ENCODE assay signal across 8 cellular contexts in genomic region chrX:74923942-74924448, GRCh38. TPM values are rescaled to one million over a fixed set of nuclear protein-coding genes. Genes with fewer than 3 reads are reported as not detected.
DNase-seq lines count a peak whose midpoint lies in the region; ATAC-seq, FAIRE-seq and TF ChIP-seq lines count a peak whose summit lies in the region.

No MANE protein-coding gene starts in this region.

- no peaks in the 10 kb centered on the region for H3K36me3 ChIP-seq in SK-N-SH (replicated peaks in 1 of 2; ENCODE audit: control insufficient read depth in 1 of 2, insufficient read depth in 2 of 2, low read length in 1 of 2)
- no peaks in the 10 kb centered on the region for H3K36me3 ChIP-seq in kidney (ENCODE audit: control insufficient read depth in 1 of 2, insufficient read depth in 2 of 2, low read length in 2 of 2)
- H3K36me3 ChIP-seq in Caco-2 (ENCODE audit: control insufficient read depth, insufficient read depth, low read length): no peaks in the 10 kb centered on the region

- H3K4me1 ChIP-seq in SK-N-SH (ENCODE audit: control insufficient read depth in 1 of 2, insufficient read depth in 2 of 2, low read depth in 1 of 2, low read length in 1 of 2): no peaks in the 10 kb centered on the region; a peak in 1 of 4 replicates
- no peaks in the 10 kb centered on the region for H3K4me1 ChIP-seq in kidney (ENCODE audit: control insufficient read depth in 1 of 2, insufficient read depth in 1 of 2, low read depth in 1 of 2, low read length in 2 of 2)
- no peaks in the 10 kb centered on the region for H3K4me1 ChIP-seq in Caco-2

- H3K4me2 ChIP-seq in SK-N-SH: no peak overlapping the region

- H3K9me3 Mint-ChIP-seq in activated naive CD4-positive, alpha-beta T cell treated with anti-CD3 and anti-CD28 coated beads for 36 hours: no peaks in the 10 kb centered on the region
- no peaks in the 10 kb centered on the region for H3K9me3 Mint-ChIP-seq in Caco-2 (ENCODE audit: unreplicated experiment)

- H3K4me3 ChIP-seq in SK-N-SH (ENCODE audit: low read depth in 2 of 2, low read length in 1 of 2) (peak overlapping the region in 1 of 2 experiments; percentile 37; a peak in 2 of 4 replicates), kidney (ENCODE audit: low read length in 2 of 2) (peak overlapping the region; percentile 29 to 58), Caco-2 (ENCODE audit: low read depth, low read length) (no peak overlapping the region)

- H3K9me2 ChIP-seq in SK-N-SH: no peaks in the 10 kb centered on the region

- ATAC-seq in SK-N-SH treated with all-trans-retinoic acid at 6 μM for 48 hours: no peak
- ATAC-seq in HG03378 (IDR thresholded peaks at IDR 0.05; ENCODE audit: unreplicated experiment): peak; percentile 15
- ATAC-seq in stimulated activated naive CD8-positive, alpha-beta T cell treated with anti-CD3 and anti-CD28 coated beads, Interleukin-15, Interleukin-2, amounts not matched to agents 100 U/mL and 50 U/mL, for 24 hours: no peak
- ATAC-seq in GM18520 (IDR thresholded peaks at IDR 0.05; ENCODE audit: unreplicated experiment): no peak

- H3K27me3 ChIP-seq in SK-N-SH (ENCODE audit: insufficient read depth) (no peaks in the 10 kb centered on the region; the same call in 1 of the 2 replicates), Caco-2 (replicated peaks; ENCODE audit: control insufficient read depth, insufficient read depth, low read length) (no peaks in the 10 kb centered on the region)

- no TSS peak for BruUV-seq in Caco-2 (replicated peaks; lab: Mats Ljungman, UMichigan)

- CTCF ChIA-PET in SK-N-SH (lab: Yijun Ruan, JAX) (no interaction called here), Caco-2 (lab: Charles Lee) (no interaction called here)
- CTCF ChIA-PET in activated naive CD4-positive, alpha-beta T cell treated with anti-CD3 and anti-CD28 coated beads for 36 hours (lab: Charles Lee): no interaction called here

- TF ChIP-seq RAD21 in SK-N-SH (IDR thresholded peaks at IDR 0.05; ENCODE audit: low read length): no peak

- no peaks in the 10 kb centered on the region for H3K79me2 ChIP-seq in SK-N-SH (ENCODE audit: insufficient read depth)

- no peak overlapping the region for H3K27ac ChIP-seq in SK-N-SH (ENCODE audit: low read depth in 2 of 2, low read length in 1 of 2)
- peak overlapping the region; percentile 57 to 65 for H3K27ac ChIP-seq in kidney (ENCODE audit: low read depth in 2 of 2, low read length in 2 of 2)

- peaks cover 6% of the 10 kb centered on the region for H3K4me1 Mint-ChIP-seq in activated naive CD4-positive, alpha-beta T cell treated with anti-CD3 and anti-CD28 coated beads for 36 hours (ENCODE audit: low read depth)
- H3K4me1 Mint-ChIP-seq in Caco-2 (ENCODE audit: low read depth, unreplicated experiment): no peaks in the 10 kb centered on the region

- H2AFZ ChIP-seq in SK-N-SH (ENCODE audit: low read depth): no peak overlapping the region

- 48% methylated on average over 37 of the region's 51 CpGs for WGBS in SK-N-SH (ENCODE audit: low lambda C conversion rate)

- H3F3A ChIP-seq in SK-N-SH (replicated peaks; ENCODE audit: insufficient read depth): no peaks in the 10 kb centered on the region

- peak overlapping the region; percentile 95 for H3K4me3 Mint-ChIP-seq in activated naive CD4-positive, alpha-beta T cell treated with anti-CD3 and anti-CD28 coated beads for 36 hours
- no peak overlapping the region for H3K4me3 Mint-ChIP-seq in Caco-2 (ENCODE audit: unreplicated experiment)

- POLR2A ChIA-PET in SK-N-SH (lab: Yijun Ruan, JAX): no interaction called here
- POLR2A ChIA-PET in Caco-2 (lab: Charles Lee): no interaction called here

- H3K27ac Mint-ChIP-seq in activated naive CD4-positive, alpha-beta T cell treated with anti-CD3 and anti-CD28 coated beads for 36 hours: peak overlapping the region; percentile 77
- H3K27ac Mint-ChIP-seq in Caco-2 (ENCODE audit: unreplicated experiment): no peak overlapping the region

- H3K9me3 ChIP-seq in SK-N-SH (no peaks in the 10 kb centered on the region), kidney (ENCODE audit: control insufficient read depth in 1 of 2, low read length in 2 of 2) (no peaks in the 10 kb centered on the region), Caco-2 (no peaks in the 10 kb centered on the region)

- no peaks in the 10 kb centered on the region for H4K20me1 ChIP-seq in SK-N-SH (ENCODE audit: insufficient read depth)

- TF ChIP-seq EP300 in SK-N-SH (IDR thresholded peaks at IDR 0.05; ENCODE audit: borderline replicate concordance in 1 of 2, low read depth in 1 of 2, low read length in 1 of 2): no peak

- TF ChIP-seq CTCF in SK-N-SH (IDR thresholded peaks at IDR 0.05) (no peak), kidney (IDR thresholded peaks at IDR 0.05; ENCODE audit: borderline replicate concordance, extremely low read depth, insufficient read depth) (no peak), Caco-2 (IDR thresholded peaks at IDR 0.05; ENCODE audit: insufficient read depth in 1 of 2, low read depth in 1 of 2, low read length in 1 of 2, severe bottlenecking in 1 of 2, unreplicated experiment in 1 of 2) (no peak)

- peaks cover 5% of the 10 kb centered on the region for H3K27me3 Mint-ChIP-seq in activated naive CD4-positive, alpha-beta T cell treated with anti-CD3 and anti-CD28 coated beads for 36 hours (ENCODE audit: low read depth)
- H3K27me3 Mint-ChIP-seq in Caco-2 (ENCODE audit: insufficient read depth, unreplicated experiment): peaks cover 4% of the 10 kb centered on the region

- peaks cover 1% of the 10 kb centered on the region for H3K36me3 Mint-ChIP-seq in activated naive CD4-positive, alpha-beta T cell treated with anti-CD3 and anti-CD28 coated beads for 36 hours (ENCODE audit: low read depth)
- H3K36me3 Mint-ChIP-seq in Caco-2 (ENCODE audit: insufficient read depth, unreplicated experiment): no peaks in the 10 kb centered on the region

- DNase-seq in SK-N-SH (peak; percentile 21), kidney (peak; percentile 71), Caco-2 (no peak)
- DNase-seq in activated naive CD4-positive, alpha-beta T cell treated with anti-CD3 and anti-CD28 coated beads for 36 hours: peak; percentile 45
- peak; percentile 3 for DNase-seq in stimulated activated naive CD8-positive, alpha-beta T cell treated with anti-CD3 and anti-CD28 coated beads, Interleukin-15, Interleukin-2, amounts not matched to agents 100 U/mL and 50 U/mL, for 24 hours

- H3K9ac ChIP-seq in SK-N-SH (no peak overlapping the region), kidney (ENCODE audit: low read length in 2 of 2) (no peak overlapping the region)

- intact Hi-C loops in activated naive CD4-positive, alpha-beta T cell treated with anti-CD3 and anti-CD28 coated beads for 36 hours (cut with micrococcal nuclease): loop anchor here (1.0 to 10.0 kb wide), 5 partner anchors 233 to 1511 kb away; partner anchors contain the start of genes ABCB7, PBDC1, RLIM and UPRT
- intact Hi-C loops in kidney (cut with DNase I) (no loop called here), Caco-2 (cut with micrococcal nuclease; ENCODE audit: unreplicated experiment) (loop anchor here (10.0 kb wide), 1 partner anchor 681 kb away; no protein-coding TSS in a partner anchor)

- FAIRE-seq in kidney (lab: Jason Lieb, UNC): no peak

TF ChIP-seq in SK-N-SH, 30 proteins besides CTCF, POLR2A, EP300 and RAD21:
- TF ChIP-seq RFX5 (IDR thresholded peaks at IDR 0.05; ENCODE audit: low read length): no peak
- TF ChIP-seq ELF1 (IDR thresholded peaks at IDR 0.05): no peak
- no peak for TF ChIP-seq RCOR1 (IDR thresholded peaks at IDR 0.05; ENCODE audit: low read length)
- no peak for TF ChIP-seq EZH2phosphoT487 (IDR thresholded peaks at IDR 0.05; ENCODE audit: borderline replicate concordance, low read depth)
- no peak for TF ChIP-seq MEF2A (IDR thresholded peaks at IDR 0.05; ENCODE audit: borderline replicate concordance, low read depth)
- TF ChIP-seq TAF1 (IDR thresholded peaks at IDR 0.05; ENCODE audit: borderline replicate concordance, low read depth, low read length): no peak
- no peak for TF ChIP-seq TEAD4 (IDR thresholded peaks at IDR 0.05; ENCODE audit: borderline replicate concordance, insufficient read depth)
- TF ChIP-seq SIN3A (IDR thresholded peaks at IDR 0.05; ENCODE audit: borderline replicate concordance, low read depth, low read length): no peak
TF ChIP-seq in SK-N-SH: peak in this region for 0.

TF ChIP-seq in SK-N-SH treated with all-trans-retinoic acid at 6 μM for 48 hours, 23 proteins besides CTCF, POLR2A, EP300 and RAD21 (continues in another document):
- no peak for TF ChIP-seq CSDC2 (CRISPR knock-in tag; IDR thresholded peaks at IDR 0.05)
- TF ChIP-seq ARNTL (CRISPR knock-in tag; IDR thresholded peaks at IDR 0.05; ENCODE audit: borderline replicate concordance, low read depth): no peak
- no peak for TF ChIP-seq CSRNP3 (CRISPR knock-in tag; IDR thresholded peaks at IDR 0.05)

RNA-seq across cellular contexts. Expression of gene NEXMIF, which starts 1.3 kb away (rescaled TPM):
- under 0.01 TPM in 1 of 2 replicates, not detected in the other for polyA plus RNA-seq in SK-N-SH (2012; rRNA removed)
- polyA plus RNA-seq in SK-N-SH (2012; cell fraction: cytosol; rRNA removed): not detected in 2 replicates
- polyA plus RNA-seq in SK-N-SH (2012; cell fraction: nucleus; rRNA removed): not detected in 2 replicates
- 1 to 10 TPM in 1 of 2 experiments, under 1 TPM in 1; 0.86 to 1.2 TPM for total RNA-seq in activated naive CD4-positive, alpha-beta T cell treated with anti-CD3 and anti-CD28 coated beads for 36 hours
- total RNA-seq in kidney: 6.0 TPM
- polyA plus RNA-seq in kidney (ENCODE audit: insufficient read depth, low read depth, low replicate concordance): 0.54 TPM
- total RNA-seq in Caco-2 (2022): not detected in 2 replicates

Comparison
In these comparisons a context has a peak if more than half of its experiments do, and no peak if none do; other contexts are left out.
1. DNase-seq: peak in SK-N-SH (single experiment), activated naive CD4-positive, alpha-beta T cell treated with anti-CD3 and anti-CD28 coated beads for 36 hours (single experiment), kidney (single experiment) and stimulated activated naive CD8-positive, alpha-beta T cell treated with anti-CD3 and anti-CD28 coated beads, Interleukin-15, Interleukin-2, amounts not matched to agents 100 U/mL and 50 U/mL, for 24 hours (single experiment); none in Caco-2 (0 of 2).
2. H3K27ac ChIP-seq: peak in kidney (2 of 2); none in SK-N-SH (0 of 2).